18 cellular contexts compared by ENCODE assay signal in the genomic region with DNA sequence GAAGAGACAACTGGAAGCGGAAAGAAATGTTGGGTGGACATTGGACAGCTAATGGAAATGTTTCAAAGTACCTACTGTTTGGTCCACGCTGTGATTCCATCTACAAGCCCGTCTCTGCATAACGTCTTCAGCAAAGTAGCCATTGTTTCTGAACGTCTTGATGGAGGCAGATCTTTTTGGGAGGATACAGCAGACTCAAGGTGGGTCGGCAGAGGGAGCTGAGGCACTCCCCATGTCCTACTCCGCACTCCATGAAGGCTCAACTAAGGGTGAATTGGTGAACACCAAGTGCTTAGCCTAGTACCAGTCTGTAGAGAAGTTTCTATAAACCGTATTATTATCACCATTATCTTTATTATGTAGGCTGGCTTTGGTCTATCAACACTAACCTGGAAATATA.
"Had no signal": no experiment of that assay in that cellular context is flagged by ENCODE, and none has a peak within 500 bp of the region (broad histone marks: within the 10 kb centered on the region; RNA-seq: fewer than 3 reads in every experiment).

No MANE protein-coding gene starts in this region.

- H3K4me3 ChIP-seq: MG63 had no signal

- H3K9me3 ChIP-seq: MG63, SK-N-SH had no signal

- H3K9ac ChIP-seq: SK-N-SH had no signal

- H3K4me2 ChIP-seq: SK-N-SH had no signal

- ATAC-seq: Panc1, PC-3 had no signal

- H3K36me3 ChIP-seq: MG63 had no signal

- DNase-seq: Karpas-422, KG1, MG63, NCI-H1092 treated with DMSO at 0.1 percent for 48 hours, NCI-H1436, NCI-H187, NCI-H2029, NCI-H2081 treated with DMSO at 0.1 percent for 48 hours, NCI-H2171, NCI-H524, NCI-H526 treated with DMSO at 0.1 percent for 48 hours, NCI-H748 treated with DMSO at 0.1 percent for 48 hours, PC-3, SHP77, SK-N-SH, SW 1271 had no signal

- H3K27ac ChIP-seq: RWPE1 had no signal
